Comparison of ENCODE assay signal across 20 cellular contexts in genomic region chr18:69529151-69529550, GRCh38.
DNase-seq lines count a peak whose midpoint lies in the region; ATAC-seq, FAIRE-seq and TF ChIP-seq lines count a peak whose summit lies in the region.
"Had no signal": no experiment of that assay in that cellular context is flagged by ENCODE, and none has a peak within 500 bp of the region (broad histone marks: within the 10 kb centered on the region; RNA-seq: fewer than 3 reads in every experiment).

No MANE protein-coding gene starts in this region.

- H3K4me1 Mint-ChIP-seq in nephron progenitor cell, result peaks cover 14% of the 10 kb centered on the region
- H3K4me1 Mint-ChIP-seq: B cell had no signal

- CTCF ChIA-PET in HepG2 (lab: Yijun Ruan, JAX; ENCODE audit: low intra/inter-chr PET ratio, low total read pairs), result no interaction called here
- CTCF ChIA-PET in K562 (lab: Yijun Ruan, JAX; ENCODE audit: low intra/inter-chr PET ratio), result no interaction called here

- no peak overlapping the region for H3K4me3 Mint-ChIP-seq in nephron progenitor cell
- H3K4me3 Mint-ChIP-seq: B cell; CD4-positive, alpha-beta T cell; CD8-positive, alpha-beta T cell had no signal

- H3K4me3 ChIP-seq in HepG2 (replicated peaks in 1 of 3; ENCODE audit: insufficient read depth in 1 of 3, low read depth in 2 of 3, low read length in 3 of 3) (no peak overlapping the region), right lobe of liver (no peak overlapping the region), K562 (no peak overlapping the region)
- H3K4me3 ChIP-seq: BLaER1 treated with 17β-estradiol and CSF1 and Interleukin-3, amounts not matched to agents 10 nM and 100 nM had no signal

- no TSS peak for BruUV-seq in HepG2 (replicated peaks; lab: Mats Ljungman, UMichigan)
- no TSS peak for BruUV-seq in K562 (replicated peaks; lab: Mats Ljungman, UMichigan)

- POLR2A ChIA-PET in HepG2 (lab: Yijun Ruan, JAX), result no interaction called here
- POLR2A ChIA-PET in K562 (lab: Yijun Ruan, JAX), result no interaction called here

- H3K36me3 ChIP-seq in HepG2 (replicated peaks in 1 of 2; ENCODE audit: control insufficient read depth in 1 of 2, insufficient read depth in 2 of 2, low read length in 2 of 2) (no peaks in the 10 kb centered on the region), right lobe of liver (no peaks in the 10 kb centered on the region), K562 (ENCODE audit: control insufficient read depth, insufficient read depth, low read length) (no peaks in the 10 kb centered on the region)
- H3K36me3 ChIP-seq: BLaER1 treated with 17β-estradiol and CSF1 and Interleukin-3, amounts not matched to agents 10 nM and 100 nM had no signal

- no peaks in the 10 kb centered on the region for H3K36me3 Mint-ChIP-seq in nephron progenitor cell (ENCODE audit: low read depth)
- H3K36me3 Mint-ChIP-seq: CD8-positive, alpha-beta T cell had no signal

- no peak for TF ChIP-seq EP300 in HepG2 (IDR thresholded peaks at IDR 0.05; ENCODE audit: low read depth in 2 of 2, low read length in 2 of 2)
- TF ChIP-seq EP300 in HepG2 (CRISPR knock-in tag; IDR thresholded peaks at IDR 0.05; ENCODE audit: borderline replicate concordance), result no peak
- no peak for TF ChIP-seq EP300 in K562 (IDR thresholded peaks at IDR 0.05; ENCODE audit: low read length)

- H3K27me3 ChIP-seq in HepG2 (ENCODE audit: control insufficient read depth in 1 of 2, insufficient read depth in 2 of 2, low read length in 2 of 2) (no peaks in the 10 kb centered on the region), right lobe of liver (no peaks in the 10 kb centered on the region), K562 (ENCODE audit: control insufficient read depth in 2 of 2, insufficient read depth in 2 of 2, low read length in 2 of 2) (no peaks in the 10 kb centered on the region)
- H3K27me3 ChIP-seq: BLaER1 treated with 17β-estradiol and CSF1 and Interleukin-3, amounts not matched to agents 10 nM and 100 nM had no signal

- H3K79me2 ChIP-seq in HepG2 (ENCODE audit: insufficient read depth, low read length) (no peaks in the 10 kb centered on the region), K562 (ENCODE audit: control insufficient read depth, insufficient read depth, low read length) (no peaks in the 10 kb centered on the region)

- H3K9me1 ChIP-seq in K562 (ENCODE audit: control insufficient read depth, insufficient read depth, low read length), result no peaks in the 10 kb centered on the region

- H3K27ac Mint-ChIP-seq in nephron progenitor cell, result peak overlapping the region; percentile 10
- H3K27ac Mint-ChIP-seq: B cell; CD4-positive, alpha-beta T cell; CD8-positive, alpha-beta T cell had no signal

- no peaks in the 10 kb centered on the region for H3K27me3 Mint-ChIP-seq in nephron progenitor cell (ENCODE audit: low read depth, poor library complexity)
- H3K27me3 Mint-ChIP-seq: B cell; CD4-positive, alpha-beta T cell had no signal

- no peak for FAIRE-seq in HepG2 (lab: Jason Lieb, UNC)
- no peak for FAIRE-seq in K562 (lab: Jason Lieb, UNC)
- FAIRE-seq: G401.6, GM12891, GM19239 had no signal

- H4K20me1 ChIP-seq in HepG2 (ENCODE audit: insufficient read depth, low read length) (no peaks in the 10 kb centered on the region), K562 (replicated peaks; ENCODE audit: control insufficient read depth, insufficient read depth, low read length) (no peaks in the 10 kb centered on the region)
- H4K20me1 ChIP-seq: BLaER1 treated with 17β-estradiol and CSF1 and Interleukin-3, amounts not matched to agents 10 nM and 100 nM had no signal

- intact Hi-C loops in HepG2 (cut with micrococcal nuclease; ENCODE audit: unreplicated experiment), result no loop called here
- intact Hi-C loops in right lobe of liver (cut with DNase I), result no loop called here
- intact Hi-C loops in K562 (cut with micrococcal nuclease), result no loop called here

- H2AFZ ChIP-seq in HepG2 (ENCODE audit: low read length), result no peak overlapping the region
- H2AFZ ChIP-seq in K562 (ENCODE audit: low read depth, low read length), result no peak overlapping the region

- WGBS in HepG2 (ENCODE audit: low lambda C conversion rate), result 78% methylated on average over 2 of the region's 2 CpGs
- WGBS in right lobe of liver (ENCODE audit: insufficient coverage, low coverage, low lambda C conversion rate, missing lambda C conversion rate), result 74% methylated on average over 2 of the region's 2 CpGs
- 11% methylated on average over 2 of the region's 2 CpGs for WGBS in K562 (ENCODE audit: insufficient coverage, low coverage, missing lambda C conversion rate)

- in situ Hi-C loops in HepG2 (cut with HindIII; ENCODE audit: extremely low pct_ligation_motif_present, low pct_unique_long_range_greater_than_20kb), result no loop called here
- in situ Hi-C loops in K562 (cut with MboI), result no loop called here

- DNase-seq in HepG2 (ENCODE audit: low spot score) (no peak), right lobe of liver (no peak), K562 (ENCODE audit: extremely low read depth in 1 of 4, low spot score in 3 of 4) (no peak), nephron progenitor cell (no peak), T-helper 1 cell (no peak), cerebellar nuclear complex (lab: John Stamatoyannopoulos, UW) (no peak)
- DNase-seq: ACHN; Caco-2; Calu3; CD4-positive, alpha-beta T cell; CD8-positive, alpha-beta T cell; DMS79 treated with DMSO at 0.1 percent for 48 hours; GF-D8 had no signal

- H3K9me3 ChIP-seq in HepG2 (ENCODE audit: low read length), result no peaks in the 10 kb centered on the region
- H3K9me3 ChIP-seq in right lobe of liver, result no peaks in the 10 kb centered on the region
- no peaks in the 10 kb centered on the region; the same call in 1 of the 2 replicates for H3K9me3 ChIP-seq in K562 (replicated peaks; ENCODE audit: control insufficient read depth, insufficient read depth, low read depth, low read length)
- H3K9me3 ChIP-seq: Caco-2 had no signal

- H3K9me3 Mint-ChIP-seq in nephron progenitor cell, result peaks cover 3% of the 10 kb centered on the region
- H3K9me3 Mint-ChIP-seq: CD4-positive, alpha-beta T cell; CD8-positive, alpha-beta T cell had no signal

- no peak overlapping the region for H3K4me2 ChIP-seq in HepG2 (ENCODE audit: low read depth, low read length)
- no peak overlapping the region for H3K4me2 ChIP-seq in K562 (ENCODE audit: insufficient read depth, low read length)
- H3K4me2 ChIP-seq: BLaER1 treated with 17β-estradiol and CSF1 and Interleukin-3, amounts not matched to agents 10 nM and 100 nM had no signal

- H3K27ac ChIP-seq in HepG2 (ENCODE audit: extremely low read length, insufficient read depth, low read length), result no peak overlapping the region
- H3K27ac ChIP-seq in right lobe of liver, result no peak overlapping the region
- no peak overlapping the region for H3K27ac ChIP-seq in K562 (ENCODE audit: extremely low read depth, low read depth, low read length)
- H3K27ac ChIP-seq: 22Rv1; BLaER1 treated with 17β-estradiol and CSF1 and Interleukin-3, amounts not matched to agents 10 nM and 100 nM; C4-2B had no signal

- TF ChIP-seq CTCF in HepG2 (CRISPR knock-in tag; IDR thresholded peaks at IDR 0.05), result no peak
- TF ChIP-seq CTCF in right lobe of liver (IDR thresholded peaks at IDR 0.05), result no peak
- TF ChIP-seq CTCF in K562 (IDR thresholded peaks at IDR 0.05 in 2 of 3, conservative IDR thresholded peaks at IDR 0.05 in 1 of 3; ENCODE audit: insufficient read depth in 2 of 3, low read depth in 1 of 3, low read length in 3 of 3), result no peak
- TF ChIP-seq CTCF in nephron progenitor cell (IDR thresholded peaks at IDR 0.05), result no peak

- TF ChIP-seq RAD21 in HepG2 (CRISPR knock-in tag; IDR thresholded peaks at IDR 0.05) (no peak), K562 (CRISPR knock-in tag; conservative IDR thresholded peaks at IDR 0.05 in 1 of 2, IDR thresholded peaks at IDR 0.05 in 1 of 2) (no peak)

- ATAC-seq in HepG2 (no peak), right lobe of liver (no peak), K562 (no peak)
- ATAC-seq: CD8-positive, alpha-beta T cell had no signal

- TF ChIP-seq POLR2A in HepG2 (IDR thresholded peaks at IDR 0.05; ENCODE audit: insufficient read depth in 1 of 2, low read depth in 2 of 2, low read length in 2 of 2) (no peak), right lobe of liver (IDR thresholded peaks at IDR 0.05) (no peak), K562 (conservative IDR thresholded peaks at IDR 0.05) (no peak)

- H3K4me1 ChIP-seq in HepG2 (ENCODE audit: insufficient read depth, low read length) (peaks cover 5% of the 10 kb centered on the region; the same call in 1 of the 2 replicates), right lobe of liver (no peaks in the 10 kb centered on the region), K562 (replicated peaks in 1 of 2; ENCODE audit: control insufficient read depth in 2 of 2, insufficient read depth in 2 of 2, low read length in 2 of 2) (no peaks in the 10 kb centered on the region)
- H3K4me1 ChIP-seq: BLaER1 treated with 17β-estradiol and CSF1 and Interleukin-3, amounts not matched to agents 10 nM and 100 nM; Caco-2 had no signal

- H3K9ac ChIP-seq in HepG2 (ENCODE audit: insufficient read depth, low read depth, low read length) (no peak overlapping the region), K562 (ENCODE audit: insufficient read depth in 1 of 2, low read depth in 2 of 2, low read length in 2 of 2) (no peak overlapping the region)
- H3K9ac ChIP-seq: BLaER1 treated with 17β-estradiol and CSF1 and Interleukin-3, amounts not matched to agents 10 nM and 100 nM had no signal

TF ChIP-seq in HepG2, 621 proteins besides CTCF, POLR2A, EP300 and RAD21:
- TF ChIP-seq RARG (CRISPR knock-in tag; IDR thresholded peaks at IDR 0.05; ENCODE audit: low read depth) (no peak), MAFF (IDR thresholded peaks at IDR 0.05; ENCODE audit: low read depth, low read length) (peak; percentile 94), MAFK (conservative IDR thresholded peaks at IDR 0.05 in 1 of 2, IDR thresholded peaks at IDR 0.05 in 1 of 2; ENCODE audit: low read length in 2 of 2) (peak; percentile 88 to 96)

TF ChIP-seq in K562, 482 proteins besides CTCF, POLR2A, EP300 and RAD21:
- TF ChIP-seq CCNT2 (IDR thresholded peaks at IDR 0.05; ENCODE audit: borderline replicate concordance, extremely low read depth, insufficient read length, low read depth, low read length) (no peak), MAFF (IDR thresholded peaks at IDR 0.05; ENCODE audit: low read length) (peak; percentile 18; the same call in 1 of the 2 replicates), ZNF316 (IDR thresholded peaks at IDR 0.05) (peak; percentile 39; the same call in 1 of the 2 replicates), HMBOX1 (IDR thresholded peaks at IDR 0.05) (no peak), MAFK (IDR thresholded peaks at IDR 0.05; ENCODE audit: low read length) (peak; percentile 39; the same call in 1 of the 2 replicates)

Comparison
In these comparisons a context has a peak if more than half of its experiments do, and no peak if none do; other contexts are left out.
1. Of the 241 proteins assayed by ChIP-seq in both HepG2 and K562: peak only in HepG2: none; only in K562: none; in both: MAFF and MAFK; in neither: 239.